8 cellular contexts compared by ENCODE assay signal in the genomic region with DNA sequence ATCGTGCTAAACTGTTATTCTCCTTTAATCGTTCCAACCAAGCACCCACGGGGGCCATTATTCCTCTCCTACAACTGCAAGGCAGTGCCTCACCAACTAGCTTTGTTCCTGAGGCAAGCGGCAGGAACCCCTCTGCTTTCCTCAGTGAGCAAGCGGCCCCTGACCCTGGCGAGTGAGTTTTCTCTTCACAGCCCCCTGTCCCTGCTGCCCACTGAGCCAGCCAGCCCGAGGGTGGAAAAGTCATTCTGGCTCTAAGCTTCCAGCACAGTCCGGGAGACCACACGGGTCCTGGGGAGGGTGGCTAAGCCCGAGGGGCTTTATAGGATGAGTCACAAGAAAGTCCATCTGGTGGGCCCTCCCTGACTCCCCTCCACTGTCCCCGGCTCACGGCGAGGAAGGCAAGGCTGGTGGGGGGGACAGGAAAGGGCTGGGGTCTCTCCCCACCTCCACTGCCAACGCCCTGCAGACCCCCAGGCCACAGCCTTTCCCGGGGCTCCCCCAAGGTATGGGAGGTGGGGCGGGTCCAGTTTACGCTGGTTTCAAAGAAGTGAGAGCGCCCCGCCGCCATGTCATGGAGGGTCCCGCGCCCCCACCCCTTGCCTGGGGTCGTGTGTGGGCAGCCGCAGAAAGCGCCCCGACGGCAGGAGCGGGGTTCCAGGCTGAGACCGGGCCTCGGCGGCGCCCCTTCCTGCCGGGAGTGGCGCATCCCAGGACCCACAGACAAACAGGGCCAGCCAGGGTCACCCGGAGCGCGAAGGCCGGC. TPM values are rescaled to one million over a fixed set of nuclear protein-coding genes. Genes with fewer than 3 reads are reported as not detected.
DNase-seq lines count a peak whose midpoint lies in the region; ATAC-seq lines count a peak whose summit lies in the region.

No MANE protein-coding gene starts in this region.

- peaks cover 66% of the 10 kb centered on the region for H3K4me1 ChIP-seq in CD4-positive, alpha-beta memory T cell (ENCODE audit: insufficient read depth, low read length)
- peaks cover 9% of the 10 kb centered on the region for H3K4me1 ChIP-seq in iPS-20b (ENCODE audit: insufficient read depth, low read length)

- H3K9me3 ChIP-seq in CD4-positive, alpha-beta memory T cell (ENCODE audit: control insufficient read depth in 1 of 2, low read length in 2 of 2), result no peaks in the 10 kb centered on the region
- H3K9me3 ChIP-seq in iPS-20b (ENCODE audit: insufficient read depth, low read depth, low read length), result no peaks in the 10 kb centered on the region

- ATAC-seq in HG02852 (IDR thresholded peaks at IDR 0.05; ENCODE audit: unreplicated experiment), result peak; percentile 8
- no peak for ATAC-seq in activated naive CD4-positive, alpha-beta T cell treated with anti-CD3 and anti-CD28 coated beads, Interleukin-2, amount 50 U/mL, for 72 hours
- no peak for ATAC-seq in GM18861 (IDR thresholded peaks at IDR 0.05; ENCODE audit: unreplicated experiment)

- H3K9ac ChIP-seq in iPS-20b (ENCODE audit: low read depth, low read length), result peak overlapping the region; percentile 98

- CTCF ChIA-PET in CD4-positive, alpha-beta memory T cell (lab: Charles Lee; ENCODE audit: partially characterized antibody), result no interaction called here

- peak overlapping the region; percentile 88 to 93 (median 93) for H3K4me3 Mint-ChIP-seq in CD4-positive, alpha-beta memory T cell

- peak overlapping the region; percentile 76 for H3K4me3 ChIP-seq in CD4-positive, alpha-beta memory T cell (ENCODE audit: low read length in 2 of 2)
- H3K4me3 ChIP-seq in iPS-20b (ENCODE audit: low read length), result peak overlapping the region; percentile 90

- peaks cover 22 to 39% of the 10 kb centered on the region in 2 donors for H3K36me3 Mint-ChIP-seq in CD4-positive, alpha-beta memory T cell
- H3K36me3 Mint-ChIP-seq in activated naive CD4-positive, alpha-beta T cell treated with anti-CD3 and anti-CD28 coated beads, Interleukin-2, amount 50 U/mL, for 72 hours, result peaks cover 33 to 41% of the 10 kb centered on the region in 2 donors

- peaks cover 0 to 8% (median 0%) of the 10 kb centered on the region in 8 donors for H3K9me3 Mint-ChIP-seq in CD4-positive, alpha-beta memory T cell
- H3K9me3 Mint-ChIP-seq in activated naive CD4-positive, alpha-beta T cell treated with anti-CD3 and anti-CD28 coated beads, Interleukin-2, amount 50 U/mL, for 72 hours, result no peaks in the 10 kb centered on the region

- H3K27ac ChIP-seq in CD4-positive, alpha-beta memory T cell (ENCODE audit: low read depth, low read length), result peak overlapping the region; percentile 94
- H3K27ac ChIP-seq in iPS-20b (ENCODE audit: low read length), result peak overlapping the region; percentile 67
- H3K27ac ChIP-seq in substantia nigra (ENCODE audit: low read depth, low read length, poor library complexity, severe bottlenecking), result peak overlapping the region; percentile 89

- H3K27me3 ChIP-seq in CD4-positive, alpha-beta memory T cell (ENCODE audit: insufficient read depth, low read length), result peaks cover 5% of the 10 kb centered on the region
- H3K27me3 ChIP-seq in iPS-20b (ENCODE audit: insufficient read depth, low read length), result peaks cover 38% of the 10 kb centered on the region

- peak overlapping the region; percentile 85 to 98 (median 94) for H3K27ac Mint-ChIP-seq in CD4-positive, alpha-beta memory T cell
- H3K27ac Mint-ChIP-seq in activated naive CD4-positive, alpha-beta T cell treated with anti-CD3 and anti-CD28 coated beads, Interleukin-2, amount 50 U/mL, for 72 hours, result peak overlapping the region; percentile 84 to 94

- POLR2A ChIA-PET in CD4-positive, alpha-beta memory T cell (lab: Charles Lee; ENCODE audit: partially characterized antibody), result interaction anchor here (0.8 to 2.9 kb wide), 16 partner anchors 9 to 824 kb away, joined by 3 to 27 read pairs (median 5); a partner anchor contains a TSS

- H3K4me1 Mint-ChIP-seq in CD4-positive, alpha-beta memory T cell, result peaks cover 24 to 70% (median 49%) of the 10 kb centered on the region in 4 donors

- intact Hi-C loops in CD4-positive, alpha-beta memory T cell (cut with micrococcal nuclease), result loop anchor here (1.0 to 5.0 kb wide), 6 partner anchors 41 to 901 kb away; a partner anchor contains a TSS

- no peak for DNase-seq in CD4-positive, alpha-beta memory T cell
- no peak for DNase-seq in activated naive CD4-positive, alpha-beta T cell treated with anti-CD3 and anti-CD28 coated beads, Interleukin-2, amount 50 U/mL, for 72 hours (ENCODE audit: low spot score in 2 of 2)
- DNase-seq in substantia nigra (lab: John Stamatoyannopoulos, UW), result peak in 1 of 49 donors; percentile 48
- DNase-seq in activated gamma-delta T cell treated with Interleukin-2 at 50 U/mL for 16 hours, result no peak
- DNase-seq in CD1c-positive myeloid dendritic cell (ENCODE audit: extremely low spot score), result no peak

- peaks cover 2 to 10% of the 10 kb centered on the region in 2 donors for H3K27me3 Mint-ChIP-seq in CD4-positive, alpha-beta memory T cell

- H3K36me3 ChIP-seq in CD4-positive, alpha-beta memory T cell (ENCODE audit: insufficient read depth, low read length), result peaks cover 12% of the 10 kb centered on the region
- peaks cover 43% of the 10 kb centered on the region for H3K36me3 ChIP-seq in iPS-20b (ENCODE audit: insufficient read depth, low read depth, low read length)

RNA-seq across cellular contexts. Expression of a gene that starts 45.0 kb away (rescaled TPM):
- total RNA-seq in CD4-positive, alpha-beta memory T cell, result 1 to 10 TPM in 1 of 2 experiments, under 1 TPM in 1; 0.64 to 1.5 TPM
- polyA plus RNA-seq in CD4-positive, alpha-beta memory T cell, result under 1 TPM in 1 of 2 donors, not detected in 1; 0.26 TPM
- total RNA-seq in activated naive CD4-positive, alpha-beta T cell treated with anti-CD3 and anti-CD28 coated beads, Interleukin-2, amount 50 U/mL, for 72 hours, result 1 to 10 TPM in 1 of 2 donors, under 1 TPM in 1; 0.11 to 1.9 TPM
